In the genomic region with DNA sequence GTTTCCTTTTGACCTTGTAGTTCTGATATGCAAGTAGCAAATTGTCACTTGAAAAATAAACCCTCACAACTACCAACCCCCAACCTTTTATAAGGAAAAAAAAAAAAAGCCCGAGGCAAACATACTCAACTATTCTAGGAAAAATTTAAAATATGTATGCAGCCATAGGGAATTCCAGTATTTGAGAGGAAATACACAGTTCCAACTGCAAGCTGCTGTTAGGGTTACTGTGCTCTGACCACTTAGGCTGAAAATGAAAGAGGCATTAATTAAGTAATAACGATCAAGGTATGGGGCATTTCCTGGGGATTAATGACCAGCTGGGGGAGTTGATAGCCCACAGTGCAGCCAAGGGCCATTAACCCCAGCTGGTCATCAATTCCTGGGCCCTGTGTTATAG, we compare ENCODE assay signal across 18 cellular contexts.
A peak's percentile ranks its signal among the peaks of the same experiment; 100 is the strongest.
DNase-seq lines count a peak whose midpoint lies in the region; ATAC-seq, FAIRE-seq and TF ChIP-seq lines count a peak whose summit lies in the region.
"Had no signal": no experiment of that assay in that cellular context is flagged by ENCODE, and none has a peak within 500 bp of the region (broad histone marks: within the 10 kb centered on the region; RNA-seq: fewer than 3 reads in every experiment).

No MANE protein-coding gene starts in this region.

- DNase-seq in EH (ENCODE audit: low read depth): peak; percentile 20
- no peak for DNase-seq in SK-N-SH
- peak; percentile 42 for DNase-seq in endothelial cell of umbilical vein (ENCODE audit: low read depth, low spot score)
- no peak for DNase-seq in mesothelial cell of epicardium (ENCODE audit: low spot score in 2 of 2, unreplicated experiment in 2 of 2)
- DNase-seq in stomach: no peak
- no peak for DNase-seq in GF-D8 (lab: John Stamatoyannopoulos, UW)
- DNase-seq: BE2C; Caco-2; CD4-positive, CD25-positive, alpha-beta regulatory T cell; HFFc6; NCI-H1048; NCI-H1436; NCI-H2029; NCI-H345; NCI-H524 treated with DMSO at 0.1 percent for 48 hours; SJCRH30 had no signal

- H2AFZ ChIP-seq in SK-N-SH (ENCODE audit: low read depth): peak overlapping the region; percentile 80
- H2AFZ ChIP-seq in endothelial cell of umbilical vein (ENCODE audit: low read depth, low read length): no peak overlapping the region

- CTCF ChIA-PET in SK-N-SH (lab: Yijun Ruan, JAX): no interaction called here
- CTCF ChIA-PET in endothelial cell of umbilical vein (lab: Charles Lee): interaction anchor here (2.1 kb wide), 1 partner anchor 9 kb away, joined by 5 read pairs; no protein-coding TSS in a partner anchor

- H3K27me3 ChIP-seq in SK-N-SH (ENCODE audit: insufficient read depth) (no peaks in the 10 kb centered on the region), endothelial cell of umbilical vein (ENCODE audit: control insufficient read depth in 2 of 2, insufficient read depth in 2 of 2, low read length in 2 of 2) (no peaks in the 10 kb centered on the region), stomach (no peaks in the 10 kb centered on the region)
- H3K27me3 ChIP-seq: BE2C, SJCRH30 had no signal

- WGBS in SK-N-SH (ENCODE audit: low lambda C conversion rate): 37% methylated on average over 2 of the region's 2 CpGs
- WGBS in stomach, 5 donors: 35 to 55% (median 47%) methylated on average over 2 of the region's 2 CpGs

- no peak for TF ChIP-seq EP300 in SK-N-SH (IDR thresholded peaks at IDR 0.05; ENCODE audit: borderline replicate concordance in 1 of 2, low read depth in 1 of 2, low read length in 1 of 2)
- TF ChIP-seq EP300 in stomach (IDR thresholded peaks at IDR 0.05): no peak

- H3K36me3 Mint-ChIP-seq in mesothelial cell of epicardium: peaks cover 4% of the 10 kb centered on the region
- H3K36me3 Mint-ChIP-seq: CD4-positive, CD25-positive, alpha-beta regulatory T cell had no signal

- no peaks in the 10 kb centered on the region for H3K9me3 ChIP-seq in SK-N-SH
- H3K9me3 ChIP-seq in endothelial cell of umbilical vein (replicated peaks; ENCODE audit: control insufficient read depth, insufficient read depth, low read length): no peaks in the 10 kb centered on the region
- no peaks in the 10 kb centered on the region for H3K9me3 ChIP-seq in stomach
- H3K9me3 ChIP-seq: BE2C, Caco-2, SJCRH30 had no signal

- peaks cover 40% of the 10 kb centered on the region for H3K4me1 Mint-ChIP-seq in mesothelial cell of epicardium
- H3K4me1 Mint-ChIP-seq: CD4-positive, CD25-positive, alpha-beta regulatory T cell had no signal

- no peaks in the 10 kb centered on the region for H3K79me2 ChIP-seq in SK-N-SH (ENCODE audit: insufficient read depth)
- no peaks in the 10 kb centered on the region for H3K79me2 ChIP-seq in endothelial cell of umbilical vein (ENCODE audit: control insufficient read depth, insufficient read depth, low read length)

- H3K4me3 ChIP-seq in SK-N-SH (ENCODE audit: low read depth in 2 of 2, low read length in 1 of 2): no peak overlapping the region; a peak in 1 of 4 replicates
- no peak overlapping the region for H3K4me3 ChIP-seq in endothelial cell of umbilical vein (replicated peaks in 1 of 3; ENCODE audit: insufficient read depth in 1 of 3, low read depth in 1 of 3, low read length in 3 of 3)
- no peak overlapping the region for H3K4me3 ChIP-seq in stomach
- H3K4me3 ChIP-seq: SJCRH30 had no signal

- H3F3A ChIP-seq in SK-N-SH (replicated peaks; ENCODE audit: insufficient read depth): peaks cover 6% of the 10 kb centered on the region

- dilution Hi-C loops in endothelial cell of umbilical vein (cut with MboI; ENCODE audit: extremely low pct_ligation_motif_present, low sequenced_read_pairs): no loop called here

- TF ChIP-seq POLR2A in endothelial cell of umbilical vein (IDR thresholded peaks at IDR 0.05; ENCODE audit: low read depth, low read length) (no peak), stomach (IDR thresholded peaks at IDR 0.05) (no peak)

- no peaks in the 10 kb centered on the region for H3K9me1 ChIP-seq in endothelial cell of umbilical vein (replicated peaks; ENCODE audit: control insufficient read depth, extremely low read depth, insufficient read depth, low read length)

- peaks cover 0 to 9% of the 10 kb centered on the region in 2 experiments for H3K4me1 ChIP-seq in SK-N-SH (ENCODE audit: control insufficient read depth in 1 of 2, insufficient read depth in 2 of 2, low read depth in 1 of 2, low read length in 1 of 2)
- H3K4me1 ChIP-seq in endothelial cell of umbilical vein (ENCODE audit: control insufficient read depth, extremely low read depth, insufficient read depth, low read length): peaks cover 22% of the 10 kb centered on the region
- H3K4me1 ChIP-seq in stomach: no peaks in the 10 kb centered on the region
- H3K4me1 ChIP-seq: SJCRH30 had no signal

- H3K27ac ChIP-seq in SK-N-SH (ENCODE audit: low read depth in 2 of 2, low read length in 1 of 2) (peak overlapping the region; percentile 67 to 78; a peak in 3 of 4 replicates), endothelial cell of umbilical vein (ENCODE audit: insufficient read depth, low read depth, low read length) (no peak overlapping the region), stomach (no peak overlapping the region)
- H3K27ac ChIP-seq: SJCRH30 had no signal

- peak overlapping the region; percentile 90 for H3K27ac Mint-ChIP-seq in mesothelial cell of epicardium
- H3K27ac Mint-ChIP-seq: CD4-positive, CD25-positive, alpha-beta regulatory T cell; HFFc6 had no signal

- H3K9ac ChIP-seq in SK-N-SH (no peak overlapping the region), endothelial cell of umbilical vein (replicated peaks; ENCODE audit: extremely low read depth, insufficient read depth, low read length) (no peak overlapping the region)

- intact Hi-C loops in endothelial cell of umbilical vein (cut with micrococcal nuclease): loop anchor here (1.0 to 10.0 kb wide), 2 partner anchors 57 to 177 kb away; no protein-coding TSS in a partner anchor
- intact Hi-C loops in stomach (cut with DNase I; ENCODE audit: low total_unique reads): no loop called here

- H3K27me3 Mint-ChIP-seq in mesothelial cell of epicardium (ENCODE audit: low read depth): no peaks in the 10 kb centered on the region
- H3K27me3 Mint-ChIP-seq: CD4-positive, CD25-positive, alpha-beta regulatory T cell had no signal

- H3K9me2 ChIP-seq in SK-N-SH: no peaks in the 10 kb centered on the region

- POLR2A ChIA-PET in SK-N-SH (lab: Yijun Ruan, JAX) (no interaction called here), endothelial cell of umbilical vein (lab: Charles Lee) (no interaction called here)

- H3K4me2 ChIP-seq in SK-N-SH: peak overlapping the region; percentile 47
- no peak overlapping the region for H3K4me2 ChIP-seq in endothelial cell of umbilical vein (ENCODE audit: insufficient read depth, low read length)

- H3K9me3 Mint-ChIP-seq in mesothelial cell of epicardium: peaks cover 31% of the 10 kb centered on the region
- H3K9me3 Mint-ChIP-seq: HFFc6 had no signal

- no TSS peak for BruUV-seq in endothelial cell of umbilical vein (replicated peaks; lab: Mats Ljungman, UMichigan)

- H3K36me3 ChIP-seq in SK-N-SH (replicated peaks in 1 of 2; ENCODE audit: control insufficient read depth in 1 of 2, insufficient read depth in 2 of 2, low read length in 1 of 2): no peaks in the 10 kb centered on the region
- no peaks in the 10 kb centered on the region for H3K36me3 ChIP-seq in endothelial cell of umbilical vein (ENCODE audit: control insufficient read depth in 2 of 2, extremely low read depth in 1 of 2, insufficient read depth in 2 of 2, low read length in 2 of 2)
- no peaks in the 10 kb centered on the region for H3K36me3 ChIP-seq in stomach
- H3K36me3 ChIP-seq: BE2C, SJCRH30 had no signal

- no peak for TF ChIP-seq CTCF in SK-N-SH (IDR thresholded peaks at IDR 0.05)
- no peak for TF ChIP-seq CTCF in endothelial cell of umbilical vein (IDR thresholded peaks at IDR 0.05; ENCODE audit: extremely low read depth in 1 of 2, insufficient read depth in 1 of 2, low read depth in 1 of 2, low read length in 2 of 2)
- no peak for TF ChIP-seq CTCF in mesothelial cell of epicardium (IDR thresholded peaks at IDR 0.05; ENCODE audit: unreplicated experiment)
- TF ChIP-seq CTCF in stomach (IDR thresholded peaks at IDR 0.05): no peak

- no peaks in the 10 kb centered on the region for H4K20me1 ChIP-seq in SK-N-SH (ENCODE audit: insufficient read depth)
- no peaks in the 10 kb centered on the region for H4K20me1 ChIP-seq in endothelial cell of umbilical vein (replicated peaks; ENCODE audit: control insufficient read depth, extremely low read depth, insufficient read depth, low read length)

- FAIRE-seq in endothelial cell of umbilical vein (lab: Jason Lieb, UNC): peak; percentile 4

- no peak overlapping the region for H3K4me3 Mint-ChIP-seq in mesothelial cell of epicardium
- H3K4me3 Mint-ChIP-seq: CD4-positive, CD25-positive, alpha-beta regulatory T cell; HFFc6 had no signal

- TF ChIP-seq RAD21 in SK-N-SH (IDR thresholded peaks at IDR 0.05; ENCODE audit: low read length): no peak

- ATAC-seq in HG02840 (IDR thresholded peaks at IDR 0.05; ENCODE audit: low FRiP score, unreplicated experiment): no peak
- ATAC-seq: Panc1 had no signal

TF ChIP-seq in SK-N-SH, 30 proteins besides CTCF, POLR2A, EP300 and RAD21:
- TF ChIP-seq FOSL2 (IDR thresholded peaks at IDR 0.05; ENCODE audit: borderline replicate concordance, low read depth) (0 out of 2 replicates have a peak, but pooled peaks have one; percentile 2), TEAD4 (IDR thresholded peaks at IDR 0.05; ENCODE audit: borderline replicate concordance, insufficient read depth) (no peak)

TF ChIP-seq in endothelial cell of umbilical vein, 7 proteins besides CTCF, POLR2A, EP300 and RAD21:
- TF ChIP-seq JUN (IDR thresholded peaks at IDR 0.05; ENCODE audit: borderline replicate concordance, insufficient read depth, insufficient read length, low read depth): no peak
- TF ChIP-seq, protein P1, sequence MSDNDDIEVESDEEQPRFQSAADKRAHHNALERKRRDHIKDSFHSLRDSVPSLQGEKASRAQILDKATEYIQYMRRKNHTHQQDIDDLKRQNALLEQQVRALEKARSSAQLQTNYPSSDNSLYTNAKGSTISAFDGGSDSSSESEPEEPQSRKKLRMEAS (IDR thresholded peaks at IDR 0.05; ENCODE audit: insufficient read depth, insufficient read length): no peak
- no peak for TF ChIP-seq GATA2 (IDR thresholded peaks at IDR 0.05; ENCODE audit: insufficient read depth, insufficient read length, low read depth, low read length)

Comparison
In these comparisons a context has a peak if more than half of its experiments do, and no peak if none do; other contexts are left out.
1. DNase-seq: peak in EH (single experiment) and endothelial cell of umbilical vein (single experiment); none in SK-N-SH (single experiment), mesothelial cell of epicardium (0 of 2), stomach (single experiment) and GF-D8 (single experiment).
2. H3K27ac ChIP-seq: peak in SK-N-SH (2 of 2); none in endothelial cell of umbilical vein (single experiment) and stomach (0 of 5).